ENCODE assay signal across 22 cellular contexts in genomic region chr22:39263626-39264025, GRCh38. TPM values are rescaled to one million over a fixed set of nuclear protein-coding genes. Genes with fewer than 3 reads are reported as not detected.
A peak's percentile ranks its signal among the peaks of the same experiment; 100 is the strongest.
DNase-seq lines count a peak whose midpoint lies in the region; ATAC-seq, FAIRE-seq and TF ChIP-seq lines count a peak whose summit lies in the region.
"Had no signal": no experiment of that assay in that cellular context is flagged by ENCODE, and none has a peak within 500 bp of the region (broad histone marks: within the 10 kb centered on the region; RNA-seq: fewer than 3 reads in every experiment).

No MANE protein-coding gene starts in this region.

- H3K4me1 ChIP-seq in A549: 0 out of 3 replicates have a peak, but pooled peaks cover 2% of the 10 kb centered on the region
- no peaks in the 10 kb centered on the region for H3K4me1 ChIP-seq in trophoblast cell (ENCODE audit: control insufficient read depth in 1 of 2, insufficient read depth in 2 of 2, low read length in 2 of 2)
- H3K4me1 ChIP-seq: Peyer's patch had no signal

- TF ChIP-seq EP300 in A549 (IDR thresholded peaks at IDR 0.05): no peak

- H3K27me3 Mint-ChIP-seq in T-helper 1 cell treated with Interleukin-12 subunit alpha and Interleukin-12 subunit beta and Interleukin-4 antibody, amounts not matched to agents 30 μg/mL and 1 μg/mL, for 36 hours (ENCODE audit: low read depth): no peaks in the 10 kb centered on the region
- peaks cover 3% of the 10 kb centered on the region for H3K27me3 Mint-ChIP-seq in activated T-helper 17 cell treated with anti-CD3 and anti-CD28 coated beads, Interleukin-2, amount 50 U/mL, for 72 hours
- no peaks in the 10 kb centered on the region for H3K27me3 Mint-ChIP-seq in chondrocyte (ENCODE audit: low read depth)
- peaks cover 0 to 15% (median 7%) of the 10 kb centered on the region in 5 donors for H3K27me3 Mint-ChIP-seq in naive thymus-derived CD8-positive, alpha-beta T cell

- peak overlapping the region; percentile 42 for H3K27ac Mint-ChIP-seq in T-helper 1 cell treated with Interleukin-12 subunit alpha and Interleukin-12 subunit beta and Interleukin-4 antibody, amounts not matched to agents 30 μg/mL and 1 μg/mL, for 36 hours
- peak overlapping the region; percentile 92 for H3K27ac Mint-ChIP-seq in activated T-helper 17 cell treated with anti-CD3 and anti-CD28 coated beads, Interleukin-2, amount 50 U/mL, for 72 hours
- H3K27ac Mint-ChIP-seq in chondrocyte (ENCODE audit: unreplicated experiment): no peak overlapping the region
- no peak overlapping the region for H3K27ac Mint-ChIP-seq in naive thymus-derived CD8-positive, alpha-beta T cell
- H3K27ac Mint-ChIP-seq: H9 had no signal

- 81% methylated on average over 6 of the region's 6 CpGs for WGBS in A549 (ENCODE audit: missing lambda C conversion rate)
- WGBS in trophoblast cell (ENCODE audit: extremely low coverage, insufficient coverage, insufficient read length): no CpG with 5 or more reads among the region's 6 CpGs

- no peak overlapping the region for H2BK12ac ChIP-seq in trophoblast cell (ENCODE audit: low read length)

- peaks cover 1% of the 10 kb centered on the region for H3K36me3 Mint-ChIP-seq in T-helper 1 cell treated with Interleukin-12 subunit alpha and Interleukin-12 subunit beta and Interleukin-4 antibody, amounts not matched to agents 30 μg/mL and 1 μg/mL, for 36 hours (ENCODE audit: low read depth)
- H3K36me3 Mint-ChIP-seq in activated T-helper 17 cell treated with anti-CD3 and anti-CD28 coated beads, Interleukin-2, amount 50 U/mL, for 72 hours (ENCODE audit: low read depth): no peaks in the 10 kb centered on the region
- H3K36me3 Mint-ChIP-seq in chondrocyte (ENCODE audit: low read depth): no peaks in the 10 kb centered on the region
- no peaks in the 10 kb centered on the region for H3K36me3 Mint-ChIP-seq in naive thymus-derived CD8-positive, alpha-beta T cell

- H3K4ac ChIP-seq in trophoblast cell (ENCODE audit: low read depth, low read length): no peak overlapping the region

- DNase-seq in T-helper 1 cell: no peak
- DNase-seq in A549 (ENCODE audit: low read depth in 1 of 2, low spot score in 1 of 2): no peak
- no peak for DNase-seq in trophoblast cell
- no peak for DNase-seq in chondrocyte (ENCODE audit: low spot score)
- no peak for DNase-seq in NCI-H748 treated with DMSO at 0.1 percent for 48 hours (lab: John Stamatoyannopoulos, UW)
- no peak for DNase-seq in naive thymus-derived CD8-positive, alpha-beta T cell
- DNase-seq: 8988T, DMS153, DND-41, H9, KG1, MG63, NCI-H1105 treated with DMSO at 0.1 percent for 48 hours, NCI-H146, NCI-H1930, NCI-H2107, NCI-H524, NCI-H774, Peyer's patch, SHP77 treated with DMSO at 0.1 percent for 48 hours had no signal

- FAIRE-seq in A549 (lab: Jason Lieb, UNC): no peak

- H3K4me3 Mint-ChIP-seq in T-helper 1 cell treated with Interleukin-12 subunit alpha and Interleukin-12 subunit beta and Interleukin-4 antibody, amounts not matched to agents 30 μg/mL and 1 μg/mL, for 36 hours: no peak overlapping the region
- H3K4me3 Mint-ChIP-seq in activated T-helper 17 cell treated with anti-CD3 and anti-CD28 coated beads, Interleukin-2, amount 50 U/mL, for 72 hours: peak overlapping the region; percentile 72
- no peak overlapping the region for H3K4me3 Mint-ChIP-seq in chondrocyte (ENCODE audit: unreplicated experiment)
- no peak overlapping the region for H3K4me3 Mint-ChIP-seq in naive thymus-derived CD8-positive, alpha-beta T cell
- H3K4me3 Mint-ChIP-seq: H9 had no signal

- TF ChIP-seq POLR2A in A549 (IDR thresholded peaks at IDR 0.05; ENCODE audit: low read length): no peak

- H3K23ac ChIP-seq in trophoblast cell (ENCODE audit: low read length): no peak overlapping the region

- no peak overlapping the region for H2AK5ac ChIP-seq in trophoblast cell (ENCODE audit: low read length)

- H3K9me3 ChIP-seq in A549 (peaks cover 8% of the 10 kb centered on the region; the same call in 1 of the 3 replicates), trophoblast cell (ENCODE audit: insufficient read depth, low read depth, low read length) (no peaks in the 10 kb centered on the region)

- no peak overlapping the region for H2BK120ac ChIP-seq in trophoblast cell (ENCODE audit: insufficient read depth, low read length, poor library complexity)

- H3K4me2 ChIP-seq in A549 (no peak overlapping the region), trophoblast cell (ENCODE audit: low read length) (no peak overlapping the region)

- peaks cover 17% of the 10 kb centered on the region for H3K4me1 Mint-ChIP-seq in T-helper 1 cell treated with Interleukin-12 subunit alpha and Interleukin-12 subunit beta and Interleukin-4 antibody, amounts not matched to agents 30 μg/mL and 1 μg/mL, for 36 hours (ENCODE audit: low read depth)
- H3K4me1 Mint-ChIP-seq in activated T-helper 17 cell treated with anti-CD3 and anti-CD28 coated beads, Interleukin-2, amount 50 U/mL, for 72 hours: peaks cover 12% of the 10 kb centered on the region
- H3K4me1 Mint-ChIP-seq in chondrocyte (ENCODE audit: low read depth): peaks cover 7% of the 10 kb centered on the region
- peaks cover 0 to 2% (median 0%) of the 10 kb centered on the region in 4 donors for H3K4me1 Mint-ChIP-seq in naive thymus-derived CD8-positive, alpha-beta T cell

- no peak for TF ChIP-seq RAD21 in A549 (conservative IDR thresholded peaks at IDR 0.05 in 1 of 2, IDR thresholded peaks at IDR 0.05 in 1 of 2)

- CTCF ChIA-PET in A549 (lab: Yijun Ruan, JAX): interaction anchor here (1.0 to 1.5 kb wide), 3 partner anchors 10 to 27 kb away, joined by 3 to 4 read pairs (median 3); no protein-coding TSS in a partner anchor

- H3K36me3 ChIP-seq in trophoblast cell (ENCODE audit: control insufficient read depth in 1 of 2, insufficient read depth in 2 of 2, low read length in 2 of 2): no peaks in the 10 kb centered on the region
- H3K36me3 ChIP-seq: MG63, Peyer's patch had no signal

- no peak overlapping the region for H4K8ac ChIP-seq in trophoblast cell (ENCODE audit: low read depth, low read length)

- no peak overlapping the region for H3K4me3 ChIP-seq in A549
- H3K4me3 ChIP-seq in trophoblast cell (ENCODE audit: low read depth, low read length): no peak overlapping the region
- H3K4me3 ChIP-seq: MG63, Peyer's patch had no signal

- TF ChIP-seq CTCF in A549 (IDR thresholded peaks at IDR 0.05): no peak
- TF ChIP-seq CTCF in chondrocyte (IDR thresholded peaks at IDR 0.05): no peak

- no peaks in the 10 kb centered on the region for H3K27me3 ChIP-seq in trophoblast cell (ENCODE audit: insufficient read depth, low read length)
- H3K27me3 ChIP-seq: MG63, Peyer's patch had no signal

- H2BK5ac ChIP-seq in trophoblast cell (ENCODE audit: low read depth, low read length, poor library complexity): no peak overlapping the region

- no peak for ATAC-seq in A549
- ATAC-seq in activated T-helper 17 cell treated with anti-CD3 and anti-CD28 coated beads, Interleukin-2, amount 50 U/mL, for 72 hours (replicated peaks): no peak
- ATAC-seq in naive thymus-derived CD8-positive, alpha-beta T cell: no peak

- no peaks in the 10 kb centered on the region for H3K79me2 ChIP-seq in trophoblast cell (ENCODE audit: control insufficient read depth, insufficient read depth, low read length, poor library complexity)

- no peak overlapping the region for H3K14ac ChIP-seq in trophoblast cell (ENCODE audit: low read length)

- no peak overlapping the region for H3K18ac ChIP-seq in trophoblast cell (ENCODE audit: low read length)

- peak overlapping the region; percentile 21 for H4K91ac ChIP-seq in trophoblast cell (ENCODE audit: low read depth, low read length)

- H2AFZ ChIP-seq in trophoblast cell (ENCODE audit: insufficient read depth, low read length, poor library complexity): no peak overlapping the region

- POLR2A ChIA-PET in A549 (lab: Yijun Ruan, JAX): no interaction called here
- POLR2A ChIA-PET in naive thymus-derived CD8-positive, alpha-beta T cell (lab: Charles Lee): no interaction called here

- H3K79me1 ChIP-seq in trophoblast cell (ENCODE audit: low read length): peaks cover 1% of the 10 kb centered on the region

- H3K9ac ChIP-seq in trophoblast cell (ENCODE audit: low read length): no peak overlapping the region

- H3K27ac ChIP-seq in A549 (no peak overlapping the region), trophoblast cell (ENCODE audit: low read depth, low read length) (no peak overlapping the region)

- H3K9me3 Mint-ChIP-seq in T-helper 1 cell treated with Interleukin-12 subunit alpha and Interleukin-12 subunit beta and Interleukin-4 antibody, amounts not matched to agents 30 μg/mL and 1 μg/mL, for 36 hours: peaks cover 18% of the 10 kb centered on the region
- H3K9me3 Mint-ChIP-seq in activated T-helper 17 cell treated with anti-CD3 and anti-CD28 coated beads, Interleukin-2, amount 50 U/mL, for 72 hours: no peaks in the 10 kb centered on the region
- H3K9me3 Mint-ChIP-seq in chondrocyte (ENCODE audit: low read depth): peaks cover 14% of the 10 kb centered on the region
- peaks cover 0 to 20% (median 5%) of the 10 kb centered on the region in 9 donors for H3K9me3 Mint-ChIP-seq in naive thymus-derived CD8-positive, alpha-beta T cell

- no peak overlapping the region for H4K12ac ChIP-seq in trophoblast cell (ENCODE audit: low read depth, low read length)

RNA-seq across cellular contexts. Expression of gene PDGFB, which starts 18.8 kb away (rescaled TPM):
- polyA plus RNA-seq in A549 (2011; rRNA removed): 4.0 and 4.5 TPM in 2 replicates
- polyA plus RNA-seq in A549 (2012; cell fraction: cytosol; rRNA removed): 4.0 and 5.2 TPM in 2 replicates
- polyA plus RNA-seq in A549 (2012; cell fraction: nucleus; rRNA removed): 7.2 and 9.2 TPM in 2 replicates
- polyA plus RNA-seq in A549 (2017; fragmentation: RNase III; extraction: RNeasy Plus Mini Kit Qiagen cat#74134 plus additional on column Dnase treatment): 2.1 to 3.3 TPM (median 3.0 TPM) in 3 replicates
- polyA minus RNA-seq in A549 (2011; rRNA and poly(A)+ RNA removed): 3.2 and 4.7 TPM in 2 replicates
- 10 to 100 TPM in 1 of 2 donors, 1 to 10 TPM in 1; 5.2 to 11.3 TPM for total RNA-seq in activated T-helper 17 cell treated with anti-CD3 and anti-CD28 coated beads, Interleukin-2, amount 50 U/mL, for 72 hours
- polyA plus RNA-seq in trophoblast cell (2013): 16.2 and 16.3 TPM in 2 replicates
- 10.5 to 16.9 TPM (median 16.5 TPM) in 3 replicates for total RNA-seq in chondrocyte
- 10 to 100 TPM in 1 of 2 experiments, 1 to 10 TPM in 1; 7.4 to 10.1 TPM for total RNA-seq in naive thymus-derived CD8-positive, alpha-beta T cell
- polyA plus RNA-seq in naive thymus-derived CD8-positive, alpha-beta T cell: 1 to 10 TPM; 1.0 to 3.9 (median 1.3) TPM

RNA-seq across cellular contexts. Expression of gene RPL3, which starts 55.8 kb away (rescaled TPM):
- polyA plus RNA-seq in A549 (2011; rRNA removed) (1,852 and 1,921 TPM in 2 replicates), A549 (2017; fragmentation: RNase III; extraction: RNeasy Plus Mini Kit Qiagen cat#74134 plus additional on column Dnase treatment) (1,908 to 2,151 TPM (median 1,965 TPM) in 3 replicates)
- polyA plus RNA-seq in A549 (2012; cell fraction: cytosol; rRNA removed): 3,052 and 3,485 TPM in 2 replicates
- 1,995 and 2,105 TPM in 2 replicates for polyA plus RNA-seq in A549 (2012; cell fraction: nucleus; rRNA removed)
- 1,682 and 1,944 TPM in 2 replicates for polyA minus RNA-seq in A549 (2011; rRNA and poly(A)+ RNA removed)
- 1,000 to 10,000 TPM; 2,256 to 2,974 TPM for total RNA-seq in activated T-helper 17 cell treated with anti-CD3 and anti-CD28 coated beads, Interleukin-2, amount 50 U/mL, for 72 hours
- 1,456 and 1,519 TPM in 2 replicates for polyA plus RNA-seq in trophoblast cell (2013)
- 1,302 to 1,415 TPM (median 1,326 TPM) in 3 replicates for total RNA-seq in chondrocyte
- 1,000 to 10,000 TPM; 3,621 to 3,622 TPM for total RNA-seq in naive thymus-derived CD8-positive, alpha-beta T cell
- polyA plus RNA-seq in naive thymus-derived CD8-positive, alpha-beta T cell: 1,000 to 10,000 TPM; 4,219 to 5,383 (median 4,759) TPM

Comparison
In these comparisons a context has a peak if more than half of its experiments do, and no peak if none do; other contexts are left out.
1. H3K27ac Mint-ChIP-seq: peak in T-helper 1 cell treated with Interleukin-12 subunit alpha and Interleukin-12 subunit beta and Interleukin-4 antibody, amounts not matched to agents 30 μg/mL and 1 μg/mL, for 36 hours (single experiment) and activated T-helper 17 cell treated with anti-CD3 and anti-CD28 coated beads, Interleukin-2, amount 50 U/mL, for 72 hours (single experiment); none in chondrocyte (single experiment) and naive thymus-derived CD8-positive, alpha-beta T cell (0 of 10).